In the genomic region with DNA sequence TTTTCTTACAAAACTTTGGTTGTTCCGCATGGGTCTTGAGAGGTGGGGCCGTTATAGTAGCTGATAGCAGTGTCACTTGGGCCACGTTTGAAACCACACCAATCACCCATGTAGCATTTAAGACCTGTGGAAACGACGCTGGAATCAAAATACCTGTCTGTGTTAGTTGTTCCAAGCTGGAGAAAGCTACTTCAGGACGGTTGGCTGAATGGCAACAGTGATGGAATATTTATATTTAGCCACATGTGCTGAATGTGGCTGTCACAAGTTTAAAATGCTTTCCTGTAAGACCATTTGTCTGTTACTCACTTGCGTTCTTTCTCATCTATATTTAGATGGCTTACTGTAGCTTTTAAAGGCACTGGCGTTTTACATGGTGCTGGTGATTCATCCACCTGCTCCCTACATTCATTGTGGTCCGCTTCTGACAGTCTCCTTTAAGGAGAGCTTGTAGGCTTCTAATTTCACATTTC, we compare ENCODE assay signal across 8 cellular contexts. TPM values are rescaled to one million over a fixed set of nuclear protein-coding genes. Genes with fewer than 3 reads are reported as not detected.
A peak's percentile ranks its signal among the peaks of the same experiment; 100 is the strongest.
DNase-seq lines count a peak whose midpoint lies in the region; ATAC-seq and TF ChIP-seq lines count a peak whose summit lies in the region.

No MANE protein-coding gene starts in this region.

- no peaks in the 10 kb centered on the region for H4K20me1 ChIP-seq in DOHH2 (ENCODE audit: control insufficient read depth, insufficient read depth, low read depth, low read length)
- 0 out of 2 replicates have a peak, but pooled peaks cover 5% of the 10 kb centered on the region for H4K20me1 ChIP-seq in Karpas-422 (ENCODE audit: insufficient read depth, low read depth, low read length)

- H3K4me1 ChIP-seq in DOHH2 (ENCODE audit: control insufficient read depth, low read length), result no peaks in the 10 kb centered on the region
- H3K4me1 ChIP-seq in Karpas-422 (ENCODE audit: low read length), result no peaks in the 10 kb centered on the region

- CTCF ChIA-PET in T-cell (lab: Charles Lee), result interaction anchor here (0.6 to 1.5 kb wide), 4 partner anchors 34 to 162 kb away, joined by 3 to 7 read pairs (median 4); a partner anchor contains a TSS

- H3K27me3 ChIP-seq in DOHH2 (ENCODE audit: control insufficient read depth, low read length), result peaks cover 6% of the 10 kb centered on the region
- no peaks in the 10 kb centered on the region for H3K27me3 ChIP-seq in Karpas-422 (ENCODE audit: low read length)

- no peak overlapping the region for H3K9ac ChIP-seq in Karpas-422 (ENCODE audit: low read length)

- H2AFZ ChIP-seq in Karpas-422 (ENCODE audit: low read length), result no peak overlapping the region

- H3K9me2 ChIP-seq in DOHH2 (replicated peaks; ENCODE audit: control insufficient read depth, low read length) (no peaks in the 10 kb centered on the region), Karpas-422 (replicated peaks; ENCODE audit: insufficient read depth, low read length) (no peaks in the 10 kb centered on the region)

- POLR2A ChIA-PET in T-cell (lab: Charles Lee), result interaction anchor here (0.6 to 1.5 kb wide), 4 partner anchors 34 to 171 kb away, joined by 3 to 8 read pairs (median 4); a partner anchor contains a TSS

- H3K79me2 ChIP-seq in DOHH2 (ENCODE audit: control insufficient read depth, low read length) (no peaks in the 10 kb centered on the region), Karpas-422 (ENCODE audit: low read length) (no peaks in the 10 kb centered on the region)

- H3K27ac Mint-ChIP-seq in T-cell, result peak overlapping the region; percentile 85 to 88

- peak overlapping the region; percentile 76 to 86 (median 83) for H3K4me3 Mint-ChIP-seq in T-cell

- TF ChIP-seq CTCF in DOHH2 (IDR thresholded peaks at IDR 0.05; ENCODE audit: low read depth, low read length, poor library complexity, severe bottlenecking) (no peak), epithelial cell of proximal tubule (conservative IDR thresholded peaks at IDR 0.05; ENCODE audit: low read depth, low read length) (no peak)

- H3K4me3 ChIP-seq in DOHH2 (ENCODE audit: low read length), result 0 out of 2 replicates have a peak overlapping the region, but pooled peaks have one; percentile 8
- peak overlapping the region; percentile 74 for H3K4me3 ChIP-seq in epithelial cell of proximal tubule (ENCODE audit: low read depth, low read length)
- no peak overlapping the region for H3K4me3 ChIP-seq in Karpas-422 (ENCODE audit: low read length)

- H3K36me3 Mint-ChIP-seq in T-cell, result peaks cover 4% of the 10 kb centered on the region

- no peaks in the 10 kb centered on the region for H3K36me3 ChIP-seq in DOHH2 (ENCODE audit: control insufficient read depth, low read length)
- H3K36me3 ChIP-seq in Karpas-422 (ENCODE audit: insufficient read depth, low read length), result no peaks in the 10 kb centered on the region

- no peaks in the 10 kb centered on the region for H3K27me3 Mint-ChIP-seq in T-cell

- no peaks in the 10 kb centered on the region for H3F3A ChIP-seq in DOHH2 (ENCODE audit: control insufficient read depth, insufficient read depth)

- ATAC-seq in T-cell (replicated peaks in 1 of 4), result no peak
- no peak for ATAC-seq in GM21528 (IDR thresholded peaks at IDR 0.05; ENCODE audit: low FRiP score, unreplicated experiment)

- peaks cover 33 to 36% (median 36%) of the 10 kb centered on the region in 3 donors for H3K4me1 Mint-ChIP-seq in T-cell

- no peak for DNase-seq in T-cell
- DNase-seq in epithelial cell of proximal tubule (ENCODE audit: low read depth), result peak; percentile 56
- DNase-seq in non-pigmented ciliary epithelial cell (ENCODE audit: low read depth), result peak; percentile 53
- no peak for DNase-seq in Karpas-422
- no peak for DNase-seq in stimulated activated CD4-positive, alpha-beta T cell treated with anti-CD3 and anti-CD28 coated beads, Interleukin-4, amount 100 ng/mL, for 4 hours
- DNase-seq in NCI-H1105 treated with DMSO at 0.1 percent for 48 hours (lab: John Stamatoyannopoulos, UW), result no peak

- H3K4me2 ChIP-seq in DOHH2 (ENCODE audit: low read length) (0 out of 2 replicates have a peak overlapping the region, but pooled peaks have one; percentile 5), Karpas-422 (ENCODE audit: low read depth, low read length, poor library complexity, severe bottlenecking) (no peak overlapping the region)

- H3K9me3 ChIP-seq in DOHH2 (ENCODE audit: control insufficient read depth, insufficient read depth, low read length) (no peaks in the 10 kb centered on the region), Karpas-422 (ENCODE audit: low read length) (no peaks in the 10 kb centered on the region)

- H3K27ac ChIP-seq in DOHH2 (ENCODE audit: low read depth, low read length) (no peak overlapping the region), Karpas-422 (ENCODE audit: low read length) (no peak overlapping the region)

- no peaks in the 10 kb centered on the region for H3K9me3 Mint-ChIP-seq in T-cell

RNA-seq across cellular contexts. Expression of a gene that starts 1.4 kb away (rescaled TPM):
- 10 to 100 TPM; 29.0 to 50.4 (median 32.6) TPM for total RNA-seq in T-cell
- total RNA-seq in epithelial cell of proximal tubule, result 10.2 and 11.1 TPM in 2 replicates
- not detected in 2 replicates for total RNA-seq in Karpas-422 (2014; rRNA removed; shearing (Covaris generic); ENCODE audit: low replicate concordance)

RNA-seq across cellular contexts. Expression of a gene that starts 31.4 kb away (rescaled TPM):
- total RNA-seq in T-cell (not detected), epithelial cell of proximal tubule (0.07 and 0.35 TPM in 2 replicates)
- total RNA-seq in Karpas-422 (2014; rRNA removed; shearing (Covaris generic); ENCODE audit: low replicate concordance), result not detected in 2 replicates

RNA-seq across cellular contexts. Expression of a gene that starts 33.6 kb away (rescaled TPM):
- total RNA-seq in T-cell, result 10 to 100 TPM; 25.6 to 42.8 (median 33.5) TPM
- total RNA-seq in epithelial cell of proximal tubule, result 62.7 and 79.1 TPM in 2 replicates
- 96.9 and 134 TPM in 2 replicates for total RNA-seq in Karpas-422 (2014; rRNA removed; shearing (Covaris generic); ENCODE audit: low replicate concordance)

Comparison
In these comparisons a context has a peak if more than half of its experiments do, and no peak if none do; other contexts are left out.
1. DNase-seq: peak in epithelial cell of proximal tubule (single experiment) and non-pigmented ciliary epithelial cell (single experiment); none in T-cell (0 of 34), Karpas-422 (single experiment), stimulated activated CD4-positive, alpha-beta T cell treated with anti-CD3 and anti-CD28 coated beads, Interleukin-4, amount 100 ng/mL, for 4 hours (0 of 2) and NCI-H1105 treated with DMSO at 0.1 percent for 48 hours (single experiment).
2. RNA of a gene that starts 1.4 kb away (total RNA-seq): 29.0 to 50.4 TPM in T-cell and 10.2 to 11.1 TPM in epithelial cell of proximal tubule; not detected in Karpas-422; every median in the first group is over 10 times any median in the second.